ENCODE assay signal across 8 cellular contexts in genomic region chr17:30822919-30823318, GRCh38. TPM values are rescaled to one million over a fixed set of nuclear protein-coding genes. Genes with fewer than 3 reads are reported as not detected.
DNase-seq lines count a peak whose midpoint lies in the region; ATAC-seq, FAIRE-seq and TF ChIP-seq lines count a peak whose summit lies in the region.
"Not testable (repeated sequence)": the region's sequence is repeated elsewhere in the genome, so short reads cannot be mapped to it uniquely, and the experiment has no call there.

No MANE protein-coding gene starts in this region.

- not testable (repeated sequence) for H3K9me3 ChIP-seq in A549; left lung; skeletal muscle satellite cell (replicated peaks; ENCODE audit: low read length)

- DNase-seq in A549 (ENCODE audit: low read depth in 1 of 2, low spot score in 1 of 2); GM12892 (ENCODE audit: insufficient read length); T-cell; left lung: not testable (repeated sequence)
- DNase-seq in NAMALWA (ENCODE audit: low spot score), result peak; percentile 79
- peak; percentile 72 for DNase-seq in activated effector memory CD4-positive, alpha-beta T cell treated with anti-CD3 and anti-CD28 coated beads, Interleukin-2, amount 50 U/mL, for 16 hours

- not testable (repeated sequence) for H3K36me3 ChIP-seq in left lung; skeletal muscle satellite cell (ENCODE audit: insufficient read depth, low read length)

- CTCF ChIA-PET in A549 (lab: Yijun Ruan, JAX) (interaction anchor here (1.4 to 2.0 kb wide), 2 partner anchors 393 kb away, joined by 4 to 13 read pairs; no protein-coding TSS in a partner anchor), T-cell (lab: Charles Lee) (interaction anchor here in 1 of 2 donors (0.6 to 4.2 kb wide), 4 partner anchors 11 to 17 kb away, joined by 3 to 48 read pairs (median 27); no protein-coding TSS in a partner anchor)

- not testable (repeated sequence) for H3K27me3 ChIP-seq in left lung; skeletal muscle satellite cell (ENCODE audit: control insufficient read depth, insufficient read depth, low read length)

- not testable (repeated sequence) for H3K9me3 Mint-ChIP-seq in T-cell; dendritic cell treated with granulocyte-macrophage colony-stimulating factor and Interleukin-4, amounts not matched to agents 40 ng/mL and 50 ng/mL, for 4 days

- peak overlapping the region; percentile 90 to 94 (median 93) for H3K4me3 Mint-ChIP-seq in T-cell
- peak overlapping the region; percentile 100 for H3K4me3 Mint-ChIP-seq in dendritic cell treated with granulocyte-macrophage colony-stimulating factor and Interleukin-4, amounts not matched to agents 40 ng/mL and 50 ng/mL, for 4 days

- H3K36me3 Mint-ChIP-seq in T-cell, result not testable (repeated sequence)
- H3K36me3 Mint-ChIP-seq in dendritic cell treated with granulocyte-macrophage colony-stimulating factor and Interleukin-4, amounts not matched to agents 40 ng/mL and 50 ng/mL, for 4 days (ENCODE audit: low read depth), result peaks cover 22% of the 10 kb centered on the region

- H3K4me1 ChIP-seq in A549 (peaks cover 23% of the 10 kb centered on the region), left lung (peaks cover 10 to 74% of the 10 kb centered on the region in 2 donors), skeletal muscle satellite cell (ENCODE audit: control insufficient read depth, insufficient read depth, low read length) (peaks cover 19% of the 10 kb centered on the region)

- TF ChIP-seq RAD21 in A549 (conservative IDR thresholded peaks at IDR 0.05 in 1 of 2, IDR thresholded peaks at IDR 0.05 in 1 of 2), result not testable (repeated sequence)

- TF ChIP-seq CTCF in A549 (IDR thresholded peaks at IDR 0.05); left lung (IDR thresholded peaks at IDR 0.05): not testable (repeated sequence)

- TF ChIP-seq POLR2A in A549 (IDR thresholded peaks at IDR 0.05; ENCODE audit: low read length); GM12892 (IDR thresholded peaks at IDR 0.05; ENCODE audit: low read depth, low read length): not testable (repeated sequence)

- POLR2A ChIA-PET in A549 (lab: Yijun Ruan, JAX); T-cell (lab: Charles Lee): not testable (repeated sequence)

- not testable (repeated sequence) for H3K27me3 Mint-ChIP-seq in T-cell; dendritic cell treated with granulocyte-macrophage colony-stimulating factor and Interleukin-4, amounts not matched to agents 40 ng/mL and 50 ng/mL, for 4 days

- FAIRE-seq in A549 (lab: Jason Lieb, UNC), result not testable (repeated sequence)
- FAIRE-seq in GM12892 (lab: Jason Lieb, UNC), result peak; percentile 50

- H3K4me1 Mint-ChIP-seq in T-cell, result peaks cover 54 to 59% (median 56%) of the 10 kb centered on the region in 3 donors
- peaks cover 57% of the 10 kb centered on the region for H3K4me1 Mint-ChIP-seq in dendritic cell treated with granulocyte-macrophage colony-stimulating factor and Interleukin-4, amounts not matched to agents 40 ng/mL and 50 ng/mL, for 4 days (ENCODE audit: low read depth)

- not testable (repeated sequence) for H3K9ac ChIP-seq in skeletal muscle satellite cell (ENCODE audit: low read depth, low read length)

- not testable (repeated sequence) for TF ChIP-seq EP300 in A549 (IDR thresholded peaks at IDR 0.05)

- WGBS in A549 (ENCODE audit: missing lambda C conversion rate), result 95% methylated on average over 14 of the region's 14 CpGs

- ATAC-seq in A549; T-cell (replicated peaks in 1 of 4); left lung: not testable (repeated sequence)

- H3K4me3 ChIP-seq in A549; skeletal muscle satellite cell (ENCODE audit: low read length): not testable (repeated sequence)
- H3K4me3 ChIP-seq in left lung, result peak overlapping the region; percentile 80 to 86

- not testable (repeated sequence) for H3K27ac ChIP-seq in A549
- H3K27ac ChIP-seq in left lung, result peak overlapping the region; percentile 84 to 91

- intact Hi-C loops in dendritic cell treated with granulocyte-macrophage colony-stimulating factor and Interleukin-4, amounts not matched to agents 40 ng/mL and 50 ng/mL, for 4 days (cut with micrococcal nuclease), result loop anchor here (2.0 to 5.0 kb wide), 2 partner anchors 14 to 346 kb away; partner anchors contain the start of gene GOSR1
- intact Hi-C loops in left lung (cut with DNase I), result not testable (repeated sequence)

- peak overlapping the region; percentile 91 to 97 for H3K27ac Mint-ChIP-seq in T-cell
- peak overlapping the region; percentile 92 for H3K27ac Mint-ChIP-seq in dendritic cell treated with granulocyte-macrophage colony-stimulating factor and Interleukin-4, amounts not matched to agents 40 ng/mL and 50 ng/mL, for 4 days

- H3K4me2 ChIP-seq in A549 (peak overlapping the region; percentile 80), skeletal muscle satellite cell (ENCODE audit: low read length) (peak overlapping the region; percentile 81)

RNA-seq across cellular contexts. Expression of gene CRLF3, which starts 1.6 kb away (rescaled TPM):
- polyA plus RNA-seq in A549 (2011; rRNA removed) (26.6 and 31.0 TPM in 2 replicates), A549 (2017; fragmentation: RNase III; extraction: RNeasy Plus Mini Kit Qiagen cat#74134 plus additional on column Dnase treatment) (16.1 to 17.4 TPM (median 16.3 TPM) in 3 replicates)
- polyA plus RNA-seq in A549 (2012; cell fraction: cytosol; rRNA removed), result 10.1 and 11.1 TPM in 2 replicates
- polyA plus RNA-seq in A549 (2012; cell fraction: nucleus; rRNA removed), result 4.4 and 8.5 TPM in 2 replicates
- 13.8 and 14.9 TPM in 2 replicates for polyA minus RNA-seq in A549 (2011; rRNA and poly(A)+ RNA removed)
- 21.1 TPM for polyA plus RNA-seq in GM12892 (2012; ENCODE audit: missing spikeins)
- total RNA-seq in T-cell (100 to 1,000 TPM in 1 of 5 donors, 10 to 100 TPM in 4; 73.3 to 112 (median 89.2) TPM), left lung (10 to 100 TPM; 13.1 to 26.4 TPM)
- total RNA-seq in skeletal muscle satellite cell (2012; rRNA removed), result 12.5 and 15.2 TPM in 2 replicates

RNA-seq across cellular contexts. Expression of gene ATAD5, which starts 8.8 kb away (rescaled TPM):
- polyA plus RNA-seq in A549 (2011; rRNA removed) (6.3 and 9.5 TPM in 2 replicates), A549 (2017; fragmentation: RNase III; extraction: RNeasy Plus Mini Kit Qiagen cat#74134 plus additional on column Dnase treatment) (4.5 to 4.9 TPM (median 4.7 TPM) in 3 replicates)
- polyA plus RNA-seq in A549 (2012; cell fraction: cytosol; rRNA removed), result 2.0 TPM in 2 replicates
- 2.5 and 3.2 TPM in 2 replicates for polyA plus RNA-seq in A549 (2012; cell fraction: nucleus; rRNA removed)
- polyA minus RNA-seq in A549 (2011; rRNA and poly(A)+ RNA removed), result 2.6 and 3.1 TPM in 2 replicates
- polyA plus RNA-seq in GM12892 (2012; ENCODE audit: missing spikeins), result 10.5 TPM
- total RNA-seq in T-cell (1 to 10 TPM; 3.9 to 5.3 (median 4.2) TPM), left lung (1 to 10 TPM; 2.6 to 4.4 TPM)
- 3.0 and 3.5 TPM in 2 replicates for total RNA-seq in skeletal muscle satellite cell (2012; rRNA removed)
